18 cellular contexts compared by ENCODE assay signal in genomic region chr2:28768952-28769351, GRCh38. TPM values are rescaled to one million over a fixed set of nuclear protein-coding genes. Genes with fewer than 3 reads are reported as not detected.
DNase-seq lines count a peak whose midpoint lies in the region; ATAC-seq and TF ChIP-seq lines count a peak whose summit lies in the region.
"Had no signal": no experiment of that assay in that cellular context is flagged by ENCODE, and none has a peak within 500 bp of the region (broad histone marks: within the 10 kb centered on the region; RNA-seq: fewer than 3 reads in every experiment).

No MANE protein-coding gene starts in this region.

- no peak for TF ChIP-seq CTCF in CD4-positive, alpha-beta T cell (IDR thresholded peaks at IDR 0.05)
- no peak for TF ChIP-seq CTCF in chondrocyte (IDR thresholded peaks at IDR 0.05)
- no peak for TF ChIP-seq CTCF in progenitor cell of endocrine pancreas (IDR thresholded peaks at IDR 0.05; ENCODE audit: unreplicated experiment)
- TF ChIP-seq CTCF in osteoblast (IDR thresholded peaks at IDR 0.05; ENCODE audit: extremely low read depth, low read depth, low read length) = no peak

- ATAC-seq in CD4-positive, alpha-beta T cell (ENCODE audit: poor library complexity) = no peak
- ATAC-seq: A549, PC-3 had no signal

- H3K27ac ChIP-seq in CD4-positive, alpha-beta T cell (ENCODE audit: low read depth, low read length) = no peak overlapping the region
- no peak overlapping the region for H3K27ac ChIP-seq in osteoblast (ENCODE audit: low read depth, low read length)
- H3K27ac ChIP-seq: A549, RWPE1 had no signal

- peaks cover 99% of the 10 kb centered on the region for H3K79me2 ChIP-seq in osteoblast (ENCODE audit: insufficient read depth, low read length)

- H3K4me1 Mint-ChIP-seq in activated naive CD4-positive, alpha-beta T cell treated with anti-CD3 and anti-CD28 coated beads for 36 hours (ENCODE audit: low read depth) = peaks cover 86% of the 10 kb centered on the region
- H3K4me1 Mint-ChIP-seq in CD4-positive, alpha-beta T cell (ENCODE audit: low read depth) = peaks cover 98% of the 10 kb centered on the region
- peaks cover 78% of the 10 kb centered on the region for H3K4me1 Mint-ChIP-seq in chondrocyte (ENCODE audit: low read depth)
- H3K4me1 Mint-ChIP-seq in progenitor cell of endocrine pancreas (ENCODE audit: low read depth) = peaks cover 18% of the 10 kb centered on the region

- peaks cover 17% of the 10 kb centered on the region for H3K4me1 ChIP-seq in osteoblast (ENCODE audit: insufficient read depth, low read length)

- H3K4me3 ChIP-seq in osteoblast (ENCODE audit: insufficient read depth, low read length) = no peak overlapping the region
- H3K4me3 ChIP-seq: A549 had no signal

- H3K27me3 ChIP-seq in CD4-positive, alpha-beta T cell (ENCODE audit: control insufficient read depth, insufficient read depth, low read length) = no peaks in the 10 kb centered on the region
- H3K27me3 ChIP-seq in osteoblast (ENCODE audit: insufficient read depth, low read length) = no peaks in the 10 kb centered on the region

- no peak for DNase-seq in activated naive CD4-positive, alpha-beta T cell treated with anti-CD3 and anti-CD28 coated beads for 36 hours
- no peak for DNase-seq in activated naive CD4-positive, alpha-beta T cell (lab: John Stamatoyannopoulos, UW)
- DNase-seq in CD4-positive, alpha-beta T cell = no peak
- DNase-seq in chondrocyte (ENCODE audit: low spot score) (no peak), progenitor cell of endocrine pancreas (ENCODE audit: low spot score, unreplicated experiment) (no peak), osteoblast (ENCODE audit: insufficient read length, low spot score, missing footprints) (no peak), HT-29 (ENCODE audit: low spot score) (no peak), NCI-H2081 (lab: John Stamatoyannopoulos, UW) (no peak)
- DNase-seq: EL, NCI-H1048, NCI-H146, NCI-H2081 treated with DMSO at 0.1 percent for 48 hours, NCI-H510A, NCI-H774, PC-3 had no signal

- CTCF ChIA-PET in activated naive CD4-positive, alpha-beta T cell treated with anti-CD3 and anti-CD28 coated beads for 36 hours (lab: Charles Lee) = interaction anchor here (0.7 kb wide), 1 partner anchor 175 kb away, joined by 3 read pairs; no protein-coding TSS in a partner anchor
- CTCF ChIA-PET in CD4-positive, alpha-beta T cell (lab: Charles Lee) = interaction anchor here (0.8 kb wide), 1 partner anchor 13 kb away, joined by 3 read pairs; no protein-coding TSS in a partner anchor

- H3K36me3 ChIP-seq in osteoblast (ENCODE audit: insufficient read depth, low read length) = no peaks in the 10 kb centered on the region

- H4K20me1 ChIP-seq in osteoblast (ENCODE audit: insufficient read depth, low read length) = peaks cover 86% of the 10 kb centered on the region

- H3K4me3 Mint-ChIP-seq in activated naive CD4-positive, alpha-beta T cell treated with anti-CD3 and anti-CD28 coated beads for 36 hours = no peak overlapping the region
- no peak overlapping the region for H3K4me3 Mint-ChIP-seq in CD4-positive, alpha-beta T cell
- H3K4me3 Mint-ChIP-seq in chondrocyte (ENCODE audit: unreplicated experiment) (no peak overlapping the region), progenitor cell of endocrine pancreas (ENCODE audit: low read depth) (no peak overlapping the region)
- H3K4me3 Mint-ChIP-seq: CD14-positive monocyte had no signal

- H3K9me3 Mint-ChIP-seq in activated naive CD4-positive, alpha-beta T cell treated with anti-CD3 and anti-CD28 coated beads for 36 hours = no peaks in the 10 kb centered on the region
- H3K9me3 Mint-ChIP-seq in CD4-positive, alpha-beta T cell = no peaks in the 10 kb centered on the region
- peaks cover 3% of the 10 kb centered on the region for H3K9me3 Mint-ChIP-seq in chondrocyte (ENCODE audit: low read depth)
- H3K9me3 Mint-ChIP-seq in progenitor cell of endocrine pancreas (ENCODE audit: low read depth) = peaks cover 11% of the 10 kb centered on the region
- H3K9me3 Mint-ChIP-seq: CD14-positive monocyte had no signal

- H3K36me3 Mint-ChIP-seq in activated naive CD4-positive, alpha-beta T cell treated with anti-CD3 and anti-CD28 coated beads for 36 hours (ENCODE audit: low read depth) = peaks cover 7% of the 10 kb centered on the region
- peaks cover 6% of the 10 kb centered on the region for H3K36me3 Mint-ChIP-seq in CD4-positive, alpha-beta T cell (ENCODE audit: low read depth)
- peaks cover under 1% of the 10 kb centered on the region for H3K36me3 Mint-ChIP-seq in chondrocyte (ENCODE audit: low read depth)
- H3K36me3 Mint-ChIP-seq in progenitor cell of endocrine pancreas (ENCODE audit: insufficient read depth) = peaks cover 18% of the 10 kb centered on the region

- no peaks in the 10 kb centered on the region for H3K9me3 ChIP-seq in CD4-positive, alpha-beta T cell (ENCODE audit: control insufficient read depth, low read length)
- no peaks in the 10 kb centered on the region for H3K9me3 ChIP-seq in osteoblast (ENCODE audit: low read depth, low read length)

- intact Hi-C loops in activated naive CD4-positive, alpha-beta T cell treated with anti-CD3 and anti-CD28 coated beads for 36 hours (cut with micrococcal nuclease) = no loop called here
- intact Hi-C loops in CD4-positive, alpha-beta T cell (cut with DNase I, micrococcal nuclease) = no loop called here

- H3K27me3 Mint-ChIP-seq in activated naive CD4-positive, alpha-beta T cell treated with anti-CD3 and anti-CD28 coated beads for 36 hours (ENCODE audit: low read depth) = no peaks in the 10 kb centered on the region
- no peaks in the 10 kb centered on the region for H3K27me3 Mint-ChIP-seq in CD4-positive, alpha-beta T cell
- H3K27me3 Mint-ChIP-seq in chondrocyte (ENCODE audit: low read depth) (no peaks in the 10 kb centered on the region), progenitor cell of endocrine pancreas (no peaks in the 10 kb centered on the region)

- no peak overlapping the region for H2AFZ ChIP-seq in osteoblast (ENCODE audit: low read length)

- H3K4me2 ChIP-seq in osteoblast (ENCODE audit: insufficient read depth, low read length) = no peak overlapping the region
- H3K4me2 ChIP-seq: A549 had no signal

- H3K27ac Mint-ChIP-seq in activated naive CD4-positive, alpha-beta T cell treated with anti-CD3 and anti-CD28 coated beads for 36 hours = peak overlapping the region; percentile 54
- peak overlapping the region; percentile 7 for H3K27ac Mint-ChIP-seq in CD4-positive, alpha-beta T cell
- peak overlapping the region; percentile 46 for H3K27ac Mint-ChIP-seq in chondrocyte (ENCODE audit: unreplicated experiment)
- peak overlapping the region; percentile 42 for H3K27ac Mint-ChIP-seq in progenitor cell of endocrine pancreas

- POLR2A ChIA-PET in CD4-positive, alpha-beta T cell (lab: Charles Lee) = interaction anchor here (0.7 to 2.2 kb wide), 4 partner anchors 15 to 174 kb away, joined by 3 to 7 read pairs (median 3); partner anchors contain the start of gene PPP1CB

RNA-seq across cellular contexts. Expression of gene PPP1CB, which starts 17.3 kb away (rescaled TPM):
- total RNA-seq in activated naive CD4-positive, alpha-beta T cell treated with anti-CD3 and anti-CD28 coated beads for 36 hours = 100 to 1,000 TPM; 235 to 239 TPM
- total RNA-seq in CD4-positive, alpha-beta T cell = 100 to 1,000 TPM; 290 to 304 TPM
- total RNA-seq in chondrocyte (440 to 474 TPM (median 447 TPM) in 3 replicates), progenitor cell of endocrine pancreas (192 and 193 TPM in 2 replicates), osteoblast (167 and 170 TPM in 2 replicates)
- 52.9 and 60.7 TPM in 2 replicates for total RNA-seq in HT-29 (2014; rRNA removed; shearing (Covaris generic))

RNA-seq across cellular contexts. Expression of gene SPDYA, which starts 41.7 kb away (rescaled TPM):
- total RNA-seq in activated naive CD4-positive, alpha-beta T cell treated with anti-CD3 and anti-CD28 coated beads for 36 hours = 1 to 10 TPM; 1.8 to 2.0 TPM
- total RNA-seq in CD4-positive, alpha-beta T cell = 10 to 100 TPM; 12.7 to 12.8 TPM
- total RNA-seq in chondrocyte = 1.6 to 3.4 TPM (median 1.6 TPM) in 3 replicates
- total RNA-seq in progenitor cell of endocrine pancreas = 1.6 and 2.0 TPM in 2 replicates
- 0.59 and 0.72 TPM in 2 replicates for total RNA-seq in osteoblast
- 0.46 and 1.1 TPM in 2 replicates for total RNA-seq in HT-29 (2014; rRNA removed; shearing (Covaris generic))
